ENCODE assay signal across 12 cellular contexts in the genomic region with DNA sequence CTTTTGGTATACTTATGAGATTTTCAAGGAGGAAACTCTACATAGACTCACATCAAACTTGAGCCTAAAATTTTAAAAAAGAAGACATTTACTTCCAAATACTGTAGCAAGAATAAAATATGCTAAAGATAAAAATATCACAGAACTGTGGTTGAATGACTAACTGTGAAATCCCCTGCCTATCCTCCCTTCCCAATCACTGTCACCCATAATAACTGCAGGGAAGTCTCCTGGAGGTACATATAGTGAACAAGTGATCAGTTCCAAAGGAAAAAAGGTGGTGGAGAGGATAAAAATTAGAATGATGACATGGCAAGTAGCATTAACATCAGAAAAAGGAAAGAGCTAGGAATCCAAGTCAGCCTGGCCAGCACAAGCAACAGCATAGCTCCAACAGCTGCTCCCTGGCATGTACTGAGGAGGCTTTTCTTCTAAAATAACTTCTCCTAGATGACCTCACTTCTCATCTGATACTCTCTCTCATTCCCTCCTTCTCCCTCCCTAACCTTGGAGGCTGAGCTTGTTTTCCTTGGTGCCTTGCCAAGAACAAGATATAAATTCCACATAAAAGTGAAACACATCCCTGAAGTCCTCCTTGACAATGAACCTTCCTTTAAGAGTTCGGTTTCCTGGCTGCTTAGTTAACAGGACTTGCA.
DNase-seq lines count a peak whose midpoint lies in the region; ATAC-seq, FAIRE-seq and TF ChIP-seq lines count a peak whose summit lies in the region.
"Had no signal": no experiment of that assay in that cellular context is flagged by ENCODE, and none has a peak within 500 bp of the region (broad histone marks: within the 10 kb centered on the region; RNA-seq: fewer than 3 reads in every experiment).

No MANE protein-coding gene starts in this region.

- H3K27ac ChIP-seq in A673 (ENCODE audit: low read depth, low read length, poor library complexity, severe bottlenecking), result no peak overlapping the region
- H3K27ac ChIP-seq in H1 (ENCODE audit: low read depth, low read length), result no peak overlapping the region
- H3K27ac ChIP-seq in CD4-positive, alpha-beta T cell (ENCODE audit: low read depth, low read length), result no peak overlapping the region

- DNase-seq in A673 (ENCODE audit: low spot score) (peak; percentile 12), NCI-H226 (peak; percentile 91), H1 (ENCODE audit: low read depth in 1 of 2, low spot score in 2 of 2) (no peak), mucosa of gallbladder (ENCODE audit: low spot score) (peak; percentile 12), NCI-H510A treated with DMSO at 0.1 percent for 48 hours (lab: John Stamatoyannopoulos, UW) (no peak)
- DNase-seq in CD4-positive, alpha-beta T cell, result no peak
- DNase-seq: activated CD8-positive, alpha-beta memory T cell treated with anti-CD3 and anti-CD28 coated beads, Interleukin-2, amount 10 ng/mL, durations not matched to agents 7 days and 5 days; dermis blood vessel endothelial cell; stimulated activated naive CD4-positive, alpha-beta T cell treated with Interleukin-2 at 50 U/mL for 16 hours had no signal

- no peaks in the 10 kb centered on the region for H3K27me3 Mint-ChIP-seq in CD4-positive, alpha-beta T cell
- H3K27me3 Mint-ChIP-seq: activated CD8-positive, alpha-beta memory T cell treated with anti-CD3 and anti-CD28 coated beads, Interleukin-2, amount 10 ng/mL, durations not matched to agents 7 days and 5 days had no signal

- H3K4me1 Mint-ChIP-seq in CD4-positive, alpha-beta T cell (ENCODE audit: low read depth), result no peaks in the 10 kb centered on the region
- H3K4me1 Mint-ChIP-seq: activated CD8-positive, alpha-beta memory T cell treated with anti-CD3 and anti-CD28 coated beads, Interleukin-2, amount 10 ng/mL, durations not matched to agents 7 days and 5 days had no signal

- no peak for TF ChIP-seq CTCF in A673 (conservative IDR thresholded peaks at IDR 0.05; ENCODE audit: low read depth, low read length)
- TF ChIP-seq CTCF in H1 (IDR thresholded peaks at IDR 0.05; ENCODE audit: control extremely low read depth in 1 of 3, insufficient read depth in 1 of 3, low read depth in 1 of 3, low read length in 3 of 3), result no peak
- TF ChIP-seq CTCF in CD4-positive, alpha-beta T cell (IDR thresholded peaks at IDR 0.05), result no peak

- no peak overlapping the region for H3K23ac ChIP-seq in H1 (ENCODE audit: insufficient read length)

- no peaks in the 10 kb centered on the region for H3K36me3 Mint-ChIP-seq in CD4-positive, alpha-beta T cell (ENCODE audit: low read depth)
- H3K36me3 Mint-ChIP-seq: activated CD8-positive, alpha-beta memory T cell treated with anti-CD3 and anti-CD28 coated beads, Interleukin-2, amount 10 ng/mL, durations not matched to agents 7 days and 5 days had no signal

- no peak overlapping the region for H4K91ac ChIP-seq in H1 (replicated peaks; ENCODE audit: insufficient read length, low read length)

- no peak overlapping the region for H2BK5ac ChIP-seq in H1 (ENCODE audit: low read depth, low read length)

- TF ChIP-seq POLR2A in H1 (IDR thresholded peaks at IDR 0.05; ENCODE audit: control extremely low read depth in 1 of 2, low read depth in 2 of 2, low read length in 2 of 2), result no peak

- no peak overlapping the region for H2BK20ac ChIP-seq in H1 (ENCODE audit: low read length)

- no peak overlapping the region for H3K27ac Mint-ChIP-seq in CD4-positive, alpha-beta T cell
- H3K27ac Mint-ChIP-seq: activated CD8-positive, alpha-beta memory T cell treated with anti-CD3 and anti-CD28 coated beads, Interleukin-2, amount 10 ng/mL, durations not matched to agents 7 days and 5 days had no signal

- BruUV-seq in A673 (replicated peaks; lab: Mats Ljungman, UMichigan), result no TSS peak

- H3K36me3 ChIP-seq in A673 (ENCODE audit: insufficient read depth, low read length, poor library complexity, severe bottlenecking), result no peaks in the 10 kb centered on the region
- H3K36me3 ChIP-seq in H1 (ENCODE audit: control insufficient read depth in 2 of 4, insufficient read depth in 4 of 4, low read length in 3 of 4), result no peaks in the 10 kb centered on the region

- H3K4me2 ChIP-seq in H1 (ENCODE audit: insufficient read depth in 1 of 2, low read depth in 2 of 2, low read length in 2 of 2), result no peak overlapping the region

- H2AK5ac ChIP-seq in H1 (ENCODE audit: low read depth, low read length), result no peak overlapping the region; the same call in 1 of the 2 replicates

- no peak for TF ChIP-seq RAD21 in H1 (IDR thresholded peaks at IDR 0.05 in 1 of 2, conservative IDR thresholded peaks at IDR 0.05 in 1 of 2; ENCODE audit: low read depth in 2 of 2, low read length in 2 of 2)

- CTCF ChIA-PET in A673 (lab: Charles Lee) (no interaction called here), H1 (lab: Charles Lee; ENCODE audit: partially characterized antibody) (interaction anchor here (0.8 kb wide), 1 partner anchor 53 kb away, joined by 3 read pairs; no protein-coding TSS in a partner anchor)
- CTCF ChIA-PET in CD4-positive, alpha-beta T cell (lab: Charles Lee), result no interaction called here

- H3K79me1 ChIP-seq in H1 (ENCODE audit: low read depth, low read length), result no peaks in the 10 kb centered on the region

- no peak overlapping the region for H4K5ac ChIP-seq in H1 (ENCODE audit: insufficient read length, low read depth, low read length)

- intact Hi-C loops in A673 (cut with micrococcal nuclease; ENCODE audit: unreplicated experiment), result no loop called here
- intact Hi-C loops in CD4-positive, alpha-beta T cell (cut with DNase I, micrococcal nuclease), result no loop called here

- no peak overlapping the region for H4K8ac ChIP-seq in H1 (ENCODE audit: extremely low read depth, insufficient read depth, low read length)

- H3K27me3 ChIP-seq in A673 (replicated peaks; ENCODE audit: insufficient read depth, low read depth, low read length, poor library complexity), result no peaks in the 10 kb centered on the region
- H3K27me3 ChIP-seq in H1 (replicated peaks in 1 of 4; ENCODE audit: control insufficient read depth in 3 of 4, extremely low read depth in 1 of 4, insufficient read depth in 3 of 4, low read length in 3 of 4), result no peaks in the 10 kb centered on the region
- peaks cover 7% of the 10 kb centered on the region for H3K27me3 ChIP-seq in CD4-positive, alpha-beta T cell (ENCODE audit: control insufficient read depth, insufficient read depth, low read length)

- H3K9me3 ChIP-seq in A673 (ENCODE audit: low read depth, low read length, poor library complexity, severe bottlenecking) (no peaks in the 10 kb centered on the region), H1 (ENCODE audit: insufficient read depth in 2 of 2, low read depth in 1 of 2, low read length in 1 of 2) (no peaks in the 10 kb centered on the region)
- no peaks in the 10 kb centered on the region for H3K9me3 ChIP-seq in CD4-positive, alpha-beta T cell (ENCODE audit: control insufficient read depth, low read length)

- FAIRE-seq in H1 (lab: Jason Lieb, UNC), result no peak
- FAIRE-seq: islet of Langerhans had no signal

- H3K23me2 ChIP-seq in H1 (ENCODE audit: low read depth, low read length), result no peaks in the 10 kb centered on the region

- no peak overlapping the region for H2BK120ac ChIP-seq in H1 (replicated peaks; ENCODE audit: low read depth, low read length)

- no peak overlapping the region for H3K9ac ChIP-seq in H1 (replicated peaks in 1 of 4; ENCODE audit: extremely low read depth in 1 of 4, low read depth in 3 of 4, low read length in 3 of 4)

- no peak for TF ChIP-seq EP300 in H1 (IDR thresholded peaks at IDR 0.05; ENCODE audit: borderline replicate concordance in 1 of 2, low read depth in 2 of 2, low read length in 2 of 2)

- H3K14ac ChIP-seq in H1 (ENCODE audit: insufficient read length), result no peak overlapping the region

- H3K18ac ChIP-seq in H1 (ENCODE audit: extremely low read depth, low read length), result no peak overlapping the region

- WGBS in H1 (ENCODE audit: extremely low coverage in 1 of 2, insufficient coverage in 1 of 2, insufficient read length in 1 of 2, insufficient replicate concordance in 2 of 2, low coverage in 1 of 2, low lambda C conversion rate in 2 of 2, missing lambda C conversion rate in 1 of 2), 2 experiments, result 69% methylated on average over 1 of the region's 1 CpG; no CpG with 5 or more reads in 1 of the 2 experiments

- no peak overlapping the region for H3K56ac ChIP-seq in H1 (replicated peaks; ENCODE audit: insufficient read length, low read depth, low read length)

- H2BK12ac ChIP-seq in H1 (ENCODE audit: low read depth, low read length), result no peak overlapping the region

- POLR2A ChIA-PET in A673 (lab: Charles Lee; ENCODE audit: low non-redundant PET), result no interaction called here
- POLR2A ChIA-PET in H1 (lab: Charles Lee; ENCODE audit: partially characterized antibody), result no interaction called here
- POLR2A ChIA-PET in CD4-positive, alpha-beta T cell (lab: Charles Lee), result no interaction called here

- no peak overlapping the region for H3K4me3 ChIP-seq in A673 (ENCODE audit: low read depth, low read length, poor library complexity, severe bottlenecking)
- H3K4me3 ChIP-seq in H1 (ENCODE audit: extremely low read depth in 1 of 4, insufficient read depth in 2 of 4, low read depth in 3 of 4, low read length in 4 of 4), result no peak overlapping the region

- no peaks in the 10 kb centered on the region for H3K9me3 Mint-ChIP-seq in CD4-positive, alpha-beta T cell

- no peak overlapping the region for H3K4me3 Mint-ChIP-seq in CD4-positive, alpha-beta T cell
- H3K4me3 Mint-ChIP-seq: activated CD8-positive, alpha-beta memory T cell treated with anti-CD3 and anti-CD28 coated beads, Interleukin-2, amount 10 ng/mL, durations not matched to agents 7 days and 5 days had no signal

- no peaks in the 10 kb centered on the region for H4K20me1 ChIP-seq in H1 (replicated peaks in 1 of 2; ENCODE audit: control insufficient read depth in 1 of 2, insufficient read depth in 2 of 2, low read length in 2 of 2)

- no peak for ATAC-seq in CD4-positive, alpha-beta T cell (ENCODE audit: poor library complexity)
- ATAC-seq in GM18511 (IDR thresholded peaks at IDR 0.05; ENCODE audit: unreplicated experiment) (no peak), GM19463 (IDR thresholded peaks at IDR 0.05; ENCODE audit: unreplicated experiment) (no peak)
- ATAC-seq: activated CD8-positive, alpha-beta memory T cell treated with anti-CD3 and anti-CD28 coated beads, Interleukin-2, amount 10 ng/mL, durations not matched to agents 7 days and 5 days had no signal

- H2BK15ac ChIP-seq in H1 (ENCODE audit: low read length), result no peak overlapping the region

- H3K4ac ChIP-seq in H1 (replicated peaks; ENCODE audit: insufficient read length, low read depth, low read length), result no peak overlapping the region

- H3K4me1 ChIP-seq in A673 (ENCODE audit: insufficient read depth, low read length, poor library complexity, severe bottlenecking) (no peaks in the 10 kb centered on the region), H1 (replicated peaks in 1 of 4; ENCODE audit: control insufficient read depth in 3 of 4, insufficient read depth in 4 of 4, low read length in 3 of 4) (no peaks in the 10 kb centered on the region; a peak in 1 of 7 replicates)

- H3K79me2 ChIP-seq in H1 (ENCODE audit: control insufficient read depth in 1 of 2, insufficient read depth in 2 of 2, low read length in 2 of 2), result no peaks in the 10 kb centered on the region

- H2AFZ ChIP-seq in H1 (ENCODE audit: low read length), result peak overlapping the region; percentile 1; the same call in 1 of the 2 replicates

TF ChIP-seq in H1, 55 proteins besides CTCF, POLR2A, EP300 and RAD21 (continues in another document):
- no peak for TF ChIP-seq KDM4A (IDR thresholded peaks at IDR 0.05; ENCODE audit: low read depth, low read length, severe bottlenecking)

Comparison
In these comparisons a context has a peak if more than half of its experiments do, and no peak if none do; other contexts are left out.
1. DNase-seq: peak in A673 (single experiment), NCI-H226 (single experiment) and mucosa of gallbladder (single experiment); none in H1 (0 of 2), NCI-H510A treated with DMSO at 0.1 percent for 48 hours (single experiment) and CD4-positive, alpha-beta T cell (0 of 10).